In genomic region chr4:53366301-53366716, GRCh38 we compare ENCODE assay signal across 8 cellular contexts. TPM values are rescaled to one million over a fixed set of nuclear protein-coding genes. Genes with fewer than 3 reads are reported as not detected.
DNase-seq lines count a peak whose midpoint lies in the region; ATAC-seq, FAIRE-seq and TF ChIP-seq lines count a peak whose summit lies in the region.

No MANE protein-coding gene starts in this region.

- no peak for TF ChIP-seq RAD21 in HepG2 (CRISPR knock-in tag; IDR thresholded peaks at IDR 0.05)

- POLR2A ChIA-PET in HepG2 (lab: Yijun Ruan, JAX) = interaction anchor here (1.0 to 1.6 kb wide), 4 partner anchors 8 to 346 kb away, joined by 3 to 12 read pairs (median 4); partner anchors contain the start of gene FIP1L1

- H3K27ac ChIP-seq in BLaER1 treated with 17β-estradiol and CSF1 and Interleukin-3, amounts not matched to agents 10 nM and 100 nM = peak overlapping the region; percentile 70 to 84 (median 73); a peak in 21 of 22 replicates
- no peak overlapping the region for H3K27ac ChIP-seq in H9 (ENCODE audit: insufficient read length, low read depth, low read length)
- peak overlapping the region; percentile 40 for H3K27ac ChIP-seq in HepG2 (ENCODE audit: extremely low read length, insufficient read depth, low read length)
- no peak overlapping the region for H3K27ac ChIP-seq in urinary bladder (ENCODE audit: low read depth)

- H3K79me2 ChIP-seq in H9 (ENCODE audit: insufficient read depth, low read length) = no peaks in the 10 kb centered on the region; the same call in 1 of the 2 replicates
- peaks cover 19% of the 10 kb centered on the region for H3K79me2 ChIP-seq in HepG2 (ENCODE audit: insufficient read depth, low read length)

- H4K8ac ChIP-seq in H9 (replicated peaks; ENCODE audit: insufficient read length, low read depth, low read length) = no peak overlapping the region

- 100% methylated on average over 1 of the region's 8 CpGs for WGBS in H9 (ENCODE audit: extremely low coverage, insufficient read length, low lambda C conversion rate)
- 11% methylated on average over 8 of the region's 8 CpGs for WGBS in HepG2 (ENCODE audit: low lambda C conversion rate)
- 14% methylated on average over 8 of the region's 8 CpGs for WGBS in urinary bladder

- peak overlapping the region in 2 of 3 experiments; percentile 24 to 51; a peak in 2 of 7 replicates for H3K27ac Mint-ChIP-seq in H9
- H3K27ac Mint-ChIP-seq in activated T-helper 1 cell treated with anti-CD3 and anti-CD28 coated beads, Interleukin-12 subunit alpha, Interleukin-12 subunit beta, Interleukin-2, Interleukin-4 antibody, amounts not matched to agents 30 ng/mL and 10 ng/mL and 1 ng/mL, durations not matched to agents 14 hours and 24 hours and 36 hours = peak overlapping the region; percentile 88

- H3K4me1 Mint-ChIP-seq in H9 = peaks cover 15 to 18% of the 10 kb centered on the region in 2 experiments
- H3K4me1 Mint-ChIP-seq in activated T-helper 1 cell treated with anti-CD3 and anti-CD28 coated beads, Interleukin-12 subunit alpha, Interleukin-12 subunit beta, Interleukin-2, Interleukin-4 antibody, amounts not matched to agents 30 ng/mL and 10 ng/mL and 1 ng/mL, durations not matched to agents 14 hours and 24 hours and 36 hours (ENCODE audit: low read depth) = peaks cover 33% of the 10 kb centered on the region

- H3K4ac ChIP-seq in H9 (ENCODE audit: low read depth, low read length) = no peak overlapping the region

- no peak overlapping the region for H3K23ac ChIP-seq in H9 (ENCODE audit: insufficient read length, low read depth, low read length)

- peak overlapping the region; percentile 89 to 94 for H3K4me3 Mint-ChIP-seq in H9
- H3K4me3 Mint-ChIP-seq in activated T-helper 1 cell treated with anti-CD3 and anti-CD28 coated beads, Interleukin-12 subunit alpha, Interleukin-12 subunit beta, Interleukin-2, Interleukin-4 antibody, amounts not matched to agents 30 ng/mL and 10 ng/mL and 1 ng/mL, durations not matched to agents 14 hours and 24 hours and 36 hours = peak overlapping the region; percentile 98

- no peak overlapping the region for H3T11ph ChIP-seq in H9 (ENCODE audit: low read length)

- ATAC-seq in HepG2 (no peak), HG03342 (IDR thresholded peaks at IDR 0.05; ENCODE audit: unreplicated experiment) (no peak)

- H4K91ac ChIP-seq in H9 (ENCODE audit: insufficient read length, low read depth, low read length) = no peak overlapping the region

- no peak overlapping the region for H4K5ac ChIP-seq in H9 (ENCODE audit: insufficient read length, low read depth, low read length)

- no peaks in the 10 kb centered on the region for H3K9me3 ChIP-seq in BLaER1 treated with 17β-estradiol and CSF1 and Interleukin-3, amounts not matched to agents 10 nM and 100 nM (replicated peaks in 1 of 11)
- H3K9me3 ChIP-seq in H9 (ENCODE audit: control insufficient read depth, low read depth, low read length) (no peaks in the 10 kb centered on the region), HepG2 (ENCODE audit: low read length) (no peaks in the 10 kb centered on the region)

- H2AFZ ChIP-seq in H9 (ENCODE audit: low read length) (peak overlapping the region; percentile 35), HepG2 (ENCODE audit: low read length) (peak overlapping the region; percentile 79)

- H3K27me3 ChIP-seq in BLaER1 treated with 17β-estradiol and CSF1 and Interleukin-3, amounts not matched to agents 10 nM and 100 nM = no peaks in the 10 kb centered on the region
- H3K27me3 ChIP-seq in H9 (ENCODE audit: insufficient read depth, low read length) (no peaks in the 10 kb centered on the region), HepG2 (ENCODE audit: control insufficient read depth in 1 of 2, insufficient read depth in 2 of 2, low read length in 2 of 2) (peaks cover 0 to 1% of the 10 kb centered on the region in 2 experiments; a peak in 1 of 5 replicates)

- peaks cover 31 to 52% (median 41%) of the 10 kb centered on the region in 10 experiments for H3K4me1 ChIP-seq in BLaER1 treated with 17β-estradiol and CSF1 and Interleukin-3, amounts not matched to agents 10 nM and 100 nM
- no peaks in the 10 kb centered on the region for H3K4me1 ChIP-seq in H9 (ENCODE audit: insufficient read depth, low read length)
- H3K4me1 ChIP-seq in HepG2 (ENCODE audit: insufficient read depth, low read length) = peaks cover 32% of the 10 kb centered on the region
- H3K4me1 ChIP-seq in urinary bladder (ENCODE audit: insufficient read depth) = no peaks in the 10 kb centered on the region

- FAIRE-seq in HepG2 (lab: Jason Lieb, UNC) = no peak

- in situ Hi-C loops in HepG2 (cut with HindIII; ENCODE audit: extremely low pct_ligation_motif_present, low pct_unique_long_range_greater_than_20kb) = no loop called here

- peak overlapping the region; percentile 84 to 100 (median 96) for H3K4me3 ChIP-seq in BLaER1 treated with 17β-estradiol and CSF1 and Interleukin-3, amounts not matched to agents 10 nM and 100 nM
- peak overlapping the region; percentile 83 to 99 (median 95) for H3K4me3 ChIP-seq in HepG2 (replicated peaks in 1 of 3; ENCODE audit: insufficient read depth in 1 of 3, low read depth in 2 of 3, low read length in 3 of 3)
- H3K4me3 ChIP-seq in urinary bladder (ENCODE audit: low read depth, low read length) = peak overlapping the region; percentile 77

- H3K79me1 ChIP-seq in H9 (ENCODE audit: insufficient read depth, low read depth, low read length, poor library complexity, severe bottlenecking) = no peaks in the 10 kb centered on the region

- no peak for TF ChIP-seq CTCF in H9 (conservative IDR thresholded peaks at IDR 0.05)
- no peak for TF ChIP-seq CTCF in HepG2 (CRISPR knock-in tag; IDR thresholded peaks at IDR 0.05)

- BruUV-seq in HepG2 (replicated peaks; lab: Mats Ljungman, UMichigan) = TSS peak; percentile 89

- peak overlapping the region; percentile 75 to 92 (median 86) for H3K4me2 ChIP-seq in BLaER1 treated with 17β-estradiol and CSF1 and Interleukin-3, amounts not matched to agents 10 nM and 100 nM
- peak overlapping the region; percentile 83 for H3K4me2 ChIP-seq in H9 (ENCODE audit: insufficient read depth, insufficient read length, low read length)
- peak overlapping the region; percentile 90 for H3K4me2 ChIP-seq in HepG2 (ENCODE audit: low read depth, low read length)

- intact Hi-C loops in activated T-helper 1 cell treated with anti-CD3 and anti-CD28 coated beads, Interleukin-12 subunit alpha, Interleukin-12 subunit beta, Interleukin-2, Interleukin-4 antibody, amounts not matched to agents 30 ng/mL and 10 ng/mL and 1 ng/mL, durations not matched to agents 14 hours and 24 hours and 36 hours (cut with micrococcal nuclease) = loop anchor here (1.0 to 10.0 kb wide), 7 partner anchors 11 to 951 kb away; partner anchors contain the start of genes FIP1L1 and USP46
- intact Hi-C loops in HepG2 (cut with micrococcal nuclease; ENCODE audit: unreplicated experiment) = loop anchor here (5.0 kb wide), 1 partner anchor 179 kb away; no protein-coding TSS in a partner anchor

- H3K14ac ChIP-seq in H9 (ENCODE audit: insufficient read depth, low read length) = no peak overlapping the region

- no peak overlapping the region for H3K18ac ChIP-seq in H9 (ENCODE audit: insufficient read length, low read depth, low read length)

- H2BK5ac ChIP-seq in H9 (ENCODE audit: insufficient read length, low read length) = no peak overlapping the region

- TF ChIP-seq EP300 in HepG2 (IDR thresholded peaks at IDR 0.05; ENCODE audit: low read depth in 2 of 2, low read length in 2 of 2) = no peak
- no peak for TF ChIP-seq EP300 in HepG2 (CRISPR knock-in tag; IDR thresholded peaks at IDR 0.05; ENCODE audit: borderline replicate concordance)

- no peak overlapping the region for H2BK20ac ChIP-seq in H9 (ENCODE audit: low read depth, low read length, poor library complexity, severe bottlenecking)

- H3K9me3 Mint-ChIP-seq in H9 = peaks cover 4 to 7% of the 10 kb centered on the region in 2 experiments; a peak in 2 of 5 replicates
- no peaks in the 10 kb centered on the region for H3K9me3 Mint-ChIP-seq in activated T-helper 1 cell treated with anti-CD3 and anti-CD28 coated beads, Interleukin-12 subunit alpha, Interleukin-12 subunit beta, Interleukin-2, Interleukin-4 antibody, amounts not matched to agents 30 ng/mL and 10 ng/mL and 1 ng/mL, durations not matched to agents 14 hours and 24 hours and 36 hours

- H3K56ac ChIP-seq in H9 (ENCODE audit: insufficient read length, low read depth, low read length) = no peak overlapping the region

- H2AK5ac ChIP-seq in H9 (ENCODE audit: insufficient read length, low read length) = no peak overlapping the region

- DNase-seq in H9 (no peak), HepG2 (ENCODE audit: low spot score) (no peak), DMS53 (lab: John Stamatoyannopoulos, UW) (no peak), HCEC 1CT (no peak)
- DNase-seq in activated T-helper 1 cell treated with anti-CD3 and anti-CD28 coated beads, Interleukin-12 subunit alpha, Interleukin-12 subunit beta, Interleukin-2, Interleukin-4 antibody, amounts not matched to agents 30 ng/mL and 10 ng/mL and 1 ng/mL, durations not matched to agents 14 hours and 24 hours and 36 hours (ENCODE audit: low spot score) = no peak

- peaks cover 7% of the 10 kb centered on the region for H3K23me2 ChIP-seq in H9 (ENCODE audit: insufficient read length, low read depth, low read length, poor library complexity, severe bottlenecking)

- H4K20me1 ChIP-seq in BLaER1 treated with 17β-estradiol and CSF1 and Interleukin-3, amounts not matched to agents 10 nM and 100 nM = peaks cover 0 to 34% (median 7%) of the 10 kb centered on the region in 11 experiments; a peak in 8 of 22 replicates
- no peaks in the 10 kb centered on the region for H4K20me1 ChIP-seq in H9 (ENCODE audit: control insufficient read depth, insufficient read depth, insufficient read length)
- H4K20me1 ChIP-seq in HepG2 (ENCODE audit: insufficient read depth, low read length) = no peaks in the 10 kb centered on the region

- CTCF ChIA-PET in HepG2 (lab: Yijun Ruan, JAX; ENCODE audit: low intra/inter-chr PET ratio, low total read pairs) = no interaction called here

- H3K9ac ChIP-seq in BLaER1 treated with 17β-estradiol and CSF1 and Interleukin-3, amounts not matched to agents 10 nM and 100 nM = peak overlapping the region; percentile 69 to 87 (median 81)
- H3K9ac ChIP-seq in H9 (ENCODE audit: extremely low read depth, insufficient read length, low read length) (no peak overlapping the region), HepG2 (ENCODE audit: insufficient read depth, low read depth, low read length) (peak overlapping the region; percentile 70)

- no peak overlapping the region for H2BK15ac ChIP-seq in H9 (ENCODE audit: low read depth, low read length)

- H2BK120ac ChIP-seq in H9 (ENCODE audit: low read depth, low read length, poor library complexity, severe bottlenecking) = no peak overlapping the region

- no peaks in the 10 kb centered on the region; a peak in 1 of 7 replicates for H3K36me3 Mint-ChIP-seq in H9 (ENCODE audit: insufficient read depth in 1 of 3, low read depth in 3 of 3)
- H3K36me3 Mint-ChIP-seq in activated T-helper 1 cell treated with anti-CD3 and anti-CD28 coated beads, Interleukin-12 subunit alpha, Interleukin-12 subunit beta, Interleukin-2, Interleukin-4 antibody, amounts not matched to agents 30 ng/mL and 10 ng/mL and 1 ng/mL, durations not matched to agents 14 hours and 24 hours and 36 hours (ENCODE audit: low read depth) = peaks cover 10% of the 10 kb centered on the region

- peaks cover 0 to 9% (median 4%) of the 10 kb centered on the region in 11 experiments; a peak in 3 of 22 replicates for H3K36me3 ChIP-seq in BLaER1 treated with 17β-estradiol and CSF1 and Interleukin-3, amounts not matched to agents 10 nM and 100 nM
- H3K36me3 ChIP-seq in HepG2 (replicated peaks in 1 of 2; ENCODE audit: control insufficient read depth in 1 of 2, insufficient read depth in 2 of 2, low read length in 2 of 2) (no peaks in the 10 kb centered on the region), urinary bladder (ENCODE audit: insufficient read depth) (no peaks in the 10 kb centered on the region)

- no peak for TF ChIP-seq POLR2A in HepG2 (IDR thresholded peaks at IDR 0.05; ENCODE audit: insufficient read depth in 1 of 2, low read depth in 2 of 2, low read length in 2 of 2)

- peaks cover 51% of the 10 kb centered on the region for H3K27me3 Mint-ChIP-seq in H9 (ENCODE audit: low read depth)
- H3K27me3 Mint-ChIP-seq in activated T-helper 1 cell treated with anti-CD3 and anti-CD28 coated beads, Interleukin-12 subunit alpha, Interleukin-12 subunit beta, Interleukin-2, Interleukin-4 antibody, amounts not matched to agents 30 ng/mL and 10 ng/mL and 1 ng/mL, durations not matched to agents 14 hours and 24 hours and 36 hours (ENCODE audit: insufficient read depth) = peaks cover 8% of the 10 kb centered on the region

- H2BK12ac ChIP-seq in H9 (ENCODE audit: insufficient read length, low read depth, low read length) = no peak overlapping the region

RNA-seq across cellular contexts. Expression of gene SCFD2, which starts 0.4 kb away (rescaled TPM):
- total RNA-seq in H9 (2021) = 10.1 TPM in 2 replicates
- 39.4 and 40.5 TPM in 2 replicates for total RNA-seq in activated T-helper 1 cell treated with anti-CD3 and anti-CD28 coated beads, Interleukin-12 subunit alpha, Interleukin-12 subunit beta, Interleukin-2, Interleukin-4 antibody, amounts not matched to agents 30 ng/mL and 10 ng/mL and 1 ng/mL, durations not matched to agents 14 hours and 24 hours and 36 hours
- 15.6 and 16.7 TPM in 2 replicates for total RNA-seq in HepG2 (2016; rRNA removed; fragmentation: Illumina TruSeq; extraction: Trizol)
- total RNA-seq in HepG2 (2016; cell fraction: cytosol; rRNA removed; fragmentation: Illumina TruSeq; extraction: Trizol; ENCODE audit: low read depth) = 0.88 and 0.91 TPM in 2 replicates
- 14.4 and 16.6 TPM in 2 replicates for total RNA-seq in HepG2 (2016; cell fraction: insoluble cytoplasmic fraction; rRNA removed; fragmentation: Illumina TruSeq; extraction: Trizol)
- 2.4 and 2.5 TPM in 2 replicates for total RNA-seq in HepG2 (2016; cell fraction: membrane; rRNA removed; fragmentation: Illumina TruSeq; extraction: Trizol)
- total RNA-seq in HepG2 (2016; cell fraction: nucleus; rRNA removed; fragmentation: Illumina TruSeq; extraction: Trizol) = 30.4 and 31.0 TPM in 2 replicates
- polyA plus RNA-seq in HepG2 (2011; rRNA removed) = 4.6 and 5.6 TPM in 2 replicates
- 5.2 and 5.5 TPM in 2 replicates for polyA plus RNA-seq in HepG2 (2011; cell fraction: cytosol; rRNA removed)
- polyA plus RNA-seq in HepG2 (2011; cell fraction: nucleus; rRNA removed) = 7.3 and 7.6 TPM in 2 replicates
- 3.4 and 4.8 TPM in 2 replicates for polyA plus RNA-seq in HepG2 (2012)
- 0.46 and 0.83 TPM in 2 replicates for polyA plus RNA-seq in HepG2 (2016; cell fraction: cytosol; fragmentation: Illumina TruSeq; extraction: Trizol; ENCODE audit: low read depth)
- 14.9 and 15.8 TPM in 2 replicates for polyA plus RNA-seq in HepG2 (2016; cell fraction: insoluble cytoplasmic fraction; fragmentation: Illumina TruSeq; extraction: Trizol; ENCODE audit: low read depth)
- polyA plus RNA-seq in HepG2 (2016; cell fraction: membrane; fragmentation: Illumina TruSeq; extraction: Trizol; ENCODE audit: low read depth) = 1.4 and 1.5 TPM in 2 replicates
- 4.8 and 6.1 TPM in 2 replicates for polyA plus RNA-seq in HepG2 (2016; cell fraction: nucleus; fragmentation: Illumina TruSeq; extraction: Trizol; ENCODE audit: insufficient read depth, low read depth)
- 40.2 and 43.4 TPM in 2 replicates for polyA minus RNA-seq in HepG2 (2011; rRNA and poly(A)+ RNA removed; ENCODE audit: low replicate concordance)
- 5.7 and 7.1 TPM in 2 replicates for polyA minus RNA-seq in HepG2 (2011; cell fraction: cytosol; rRNA and poly(A)+ RNA removed)
- 46.4 and 47.9 TPM in 2 replicates for polyA minus RNA-seq in HepG2 (2011; cell fraction: nucleus; rRNA and poly(A)+ RNA removed)
- total RNA-seq in urinary bladder = 23.8 TPM
- 8.1 TPM for polyA plus RNA-seq in urinary bladder

RNA-seq across cellular contexts. Expression of gene FIP1L1, which starts 11.1 kb away (rescaled TPM):
- total RNA-seq in H9 (2021) (68.0 and 71.2 TPM in 2 replicates), HepG2 (2016; rRNA removed; fragmentation: Illumina TruSeq; extraction: Trizol) (58.8 and 69.4 TPM in 2 replicates), urinary bladder (121 TPM)
- total RNA-seq in activated T-helper 1 cell treated with anti-CD3 and anti-CD28 coated beads, Interleukin-12 subunit alpha, Interleukin-12 subunit beta, Interleukin-2, Interleukin-4 antibody, amounts not matched to agents 30 ng/mL and 10 ng/mL and 1 ng/mL, durations not matched to agents 14 hours and 24 hours and 36 hours = 118 and 123 TPM in 2 replicates
- total RNA-seq in HepG2 (2016; cell fraction: cytosol; rRNA removed; fragmentation: Illumina TruSeq; extraction: Trizol; ENCODE audit: low read depth) = 36.7 and 43.6 TPM in 2 replicates
- 58.2 and 70.3 TPM in 2 replicates for total RNA-seq in HepG2 (2016; cell fraction: insoluble cytoplasmic fraction; rRNA removed; fragmentation: Illumina TruSeq; extraction: Trizol)
- total RNA-seq in HepG2 (2016; cell fraction: membrane; rRNA removed; fragmentation: Illumina TruSeq; extraction: Trizol) = 20.3 and 22.4 TPM in 2 replicates
- total RNA-seq in HepG2 (2016; cell fraction: nucleus; rRNA removed; fragmentation: Illumina TruSeq; extraction: Trizol) = 61.1 and 66.7 TPM in 2 replicates
- polyA plus RNA-seq in HepG2 (2011; rRNA removed) (14.8 and 14.9 TPM in 2 replicates), urinary bladder (38.9 TPM)
- 9.1 and 10.7 TPM in 2 replicates for polyA plus RNA-seq in HepG2 (2011; cell fraction: cytosol; rRNA removed)
- polyA plus RNA-seq in HepG2 (2011; cell fraction: nucleus; rRNA removed) = 16.4 and 23.7 TPM in 2 replicates
- polyA plus RNA-seq in HepG2 (2012) = 18.8 and 31.6 TPM in 2 replicates
- polyA plus RNA-seq in HepG2 (2016; cell fraction: cytosol; fragmentation: Illumina TruSeq; extraction: Trizol; ENCODE audit: low read depth) = 3.1 and 3.7 TPM in 2 replicates
- polyA plus RNA-seq in HepG2 (2016; cell fraction: insoluble cytoplasmic fraction; fragmentation: Illumina TruSeq; extraction: Trizol; ENCODE audit: low read depth) = 52.8 and 55.3 TPM in 2 replicates
- 4.2 and 5.1 TPM in 2 replicates for polyA plus RNA-seq in HepG2 (2016; cell fraction: membrane; fragmentation: Illumina TruSeq; extraction: Trizol; ENCODE audit: low read depth)
- 61.3 and 61.4 TPM in 2 replicates for polyA plus RNA-seq in HepG2 (2016; cell fraction: nucleus; fragmentation: Illumina TruSeq; extraction: Trizol; ENCODE audit: insufficient read depth, low read depth)
- 21.3 and 30.8 TPM in 2 replicates for polyA minus RNA-seq in HepG2 (2011; rRNA and poly(A)+ RNA removed; ENCODE audit: low replicate concordance)
- polyA minus RNA-seq in HepG2 (2011; cell fraction: cytosol; rRNA and poly(A)+ RNA removed) = 11.8 and 16.8 TPM in 2 replicates
- polyA minus RNA-seq in HepG2 (2011; cell fraction: nucleus; rRNA and poly(A)+ RNA removed) = 94.4 and 102 TPM in 2 replicates

Comparison
In these comparisons a context has a peak if more than half of its experiments do, and no peak if none do; other contexts are left out.
1. H3K27ac ChIP-seq: peak in BLaER1 treated with 17β-estradiol and CSF1 and Interleukin-3, amounts not matched to agents 10 nM and 100 nM (11 of 11) and HepG2 (single experiment); none in H9 (single experiment) and urinary bladder (single experiment).
2. Peak in every context shown above with its lines, with median percentiles within 50 percentile points of each other: H3K4me2 ChIP-seq and H3K4me3 ChIP-seq.